ENCODE assay signal across 18 cellular contexts in the genomic region with DNA sequence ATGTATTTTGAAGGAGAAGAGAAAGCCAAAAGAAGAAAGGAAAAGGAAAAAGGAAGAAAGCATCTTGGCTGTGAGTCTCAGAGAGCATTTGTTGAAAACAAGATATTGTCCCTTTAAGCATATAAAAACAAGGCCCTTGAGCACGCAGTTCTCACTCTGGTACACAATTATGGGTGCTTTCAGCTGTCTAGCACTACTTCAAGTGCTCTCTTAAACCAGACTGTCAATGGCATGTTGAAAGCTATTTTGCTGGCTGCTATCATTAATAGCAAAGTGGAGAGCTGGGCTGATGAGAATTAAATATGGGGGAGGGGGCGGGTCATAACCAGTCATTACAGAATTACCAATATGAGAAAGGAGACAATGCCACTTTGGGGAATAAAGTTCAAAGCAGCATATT. TPM values are rescaled to one million over a fixed set of nuclear protein-coding genes. Genes with fewer than 3 reads are reported as not detected.
DNase-seq lines count a peak whose midpoint lies in the region; ATAC-seq and TF ChIP-seq lines count a peak whose summit lies in the region.
"Had no signal": no experiment of that assay in that cellular context is flagged by ENCODE, and none has a peak within 500 bp of the region (broad histone marks: within the 10 kb centered on the region; RNA-seq: fewer than 3 reads in every experiment).

No MANE protein-coding gene starts in this region.

- H3K4me1 ChIP-seq in lower lobe of right lung: peaks cover 82% of the 10 kb centered on the region

- H3K4me3 Mint-ChIP-seq in activated T-cell treated with anti-CD3 and anti-CD28 coated beads, Interleukin-2, amount 50 U/mL, for 72 hours: peak overlapping the region in 1 of 2 donors; percentile 15
- H3K4me3 Mint-ChIP-seq in T-cell: no peak overlapping the region
- H3K4me3 Mint-ChIP-seq: activated CD8-positive, alpha-beta memory T cell treated with anti-CD3 and anti-CD28 coated beads, Interleukin-2, amount 10 ng/mL, durations not matched to agents 7 days and 5 days had no signal

- H3K27ac ChIP-seq in lower lobe of right lung: no peak overlapping the region
- H3K27ac ChIP-seq: cardiac muscle cell, PC-9 had no signal

- POLR2A ChIA-PET in T-cell (lab: Charles Lee): interaction anchor here in 1 of 2 donors (1.0 kb wide), 1 partner anchor 11 kb away, joined by 3 read pairs; no protein-coding TSS in a partner anchor

- no peaks in the 10 kb centered on the region for H3K9me3 ChIP-seq in lower lobe of right lung
- H3K9me3 ChIP-seq: gastrocnemius medialis had no signal

- H3K27me3 ChIP-seq in lower lobe of right lung (ENCODE audit: low read depth): no peaks in the 10 kb centered on the region
- H3K27me3 ChIP-seq: gastrocnemius medialis had no signal

- H3K27ac Mint-ChIP-seq in activated T-cell treated with anti-CD3 and anti-CD28 coated beads, Interleukin-2, amount 50 U/mL, for 72 hours: peak overlapping the region; percentile 48
- H3K27ac Mint-ChIP-seq in T-cell: peak overlapping the region; percentile 36 to 64
- H3K27ac Mint-ChIP-seq: activated CD8-positive, alpha-beta memory T cell treated with anti-CD3 and anti-CD28 coated beads, Interleukin-2, amount 10 ng/mL, durations not matched to agents 7 days and 5 days had no signal

- no peak for ATAC-seq in activated T-cell treated with anti-CD3 and anti-CD28 coated beads, Interleukin-2, amount 50 U/mL, for 72 hours (replicated peaks in 1 of 2)
- no peak for ATAC-seq in T-cell (replicated peaks in 1 of 4)
- ATAC-seq in lower lobe of right lung: peak; percentile 56 to 82
- ATAC-seq in GM18867 (IDR thresholded peaks at IDR 0.05; ENCODE audit: unreplicated experiment): no peak
- ATAC-seq: activated CD8-positive, alpha-beta memory T cell treated with anti-CD3 and anti-CD28 coated beads, Interleukin-2, amount 10 ng/mL, durations not matched to agents 7 days and 5 days; activated naive CD4-positive, alpha-beta T cell treated with anti-CD3 and anti-CD28 coated beads, Interleukin-2, amount 50 U/mL, for 72 hours had no signal

- H3K9me3 Mint-ChIP-seq in activated T-cell treated with anti-CD3 and anti-CD28 coated beads, Interleukin-2, amount 50 U/mL, for 72 hours: no peaks in the 10 kb centered on the region
- no peaks in the 10 kb centered on the region for H3K9me3 Mint-ChIP-seq in T-cell
- H3K9me3 Mint-ChIP-seq: activated naive CD4-positive, alpha-beta T cell treated with anti-CD3 and anti-CD28 coated beads, Interleukin-2, amount 50 U/mL, for 72 hours; CD4-positive, CD25-positive, alpha-beta regulatory T cell had no signal

- intact Hi-C loops in lower lobe of right lung (cut with DNase I): no loop called here

- H3K4me3 ChIP-seq in lower lobe of right lung: no peak overlapping the region
- H3K4me3 ChIP-seq: cardiac muscle cell, PC-9 had no signal

- DNase-seq in activated T-cell treated with anti-CD3 and anti-CD28 coated beads, Interleukin-2, amount 50 U/mL, for 72 hours: no peak
- DNase-seq in activated T-cell treated with anti-CD3 and anti-CD28 coated beads, Interleukin-2, amount 50 U/mL, for 48 hours: no peak
- DNase-seq in T-cell: no peak
- DNase-seq in lower lobe of right lung: no peak
- DNase-seq in NOMO-1 treated with dmso at 0.1 percent for 144 hours (lab: John Stamatoyannopoulos, UW; ENCODE audit: unreplicated experiment): no peak
- DNase-seq in D341Med (ENCODE audit: low spot score): no peak
- no peak for DNase-seq in stimulated activated CD4-positive, alpha-beta T cell treated with anti-CD3 and anti-CD28 coated beads, Interleukin-4, amount 100 ng/mL, for 24 hours
- DNase-seq: activated CD8-positive, alpha-beta memory T cell treated with anti-CD3 and anti-CD28 coated beads, Interleukin-2, amount 10 ng/mL, durations not matched to agents 7 days and 5 days; CD4-positive, CD25-positive, alpha-beta regulatory T cell; GDM1; NCI-H1694 treated with DMSO at 0.1 percent for 48 hours; PC-9; stimulated activated CD4-positive, alpha-beta T cell treated with anti-CD3 and anti-CD28 coated beads, Interleukin-1b, Interleukin-23, amount 100 ng/mL, for 48 hours; SW 1271 had no signal

- peaks cover 99% of the 10 kb centered on the region for H3K4me1 Mint-ChIP-seq in activated T-cell treated with anti-CD3 and anti-CD28 coated beads, Interleukin-2, amount 50 U/mL, for 72 hours (ENCODE audit: low read depth)
- H3K4me1 Mint-ChIP-seq in T-cell: peaks cover 95 to 99% (median 96%) of the 10 kb centered on the region in 3 donors

- peaks cover 15 to 37% of the 10 kb centered on the region in 2 donors for H3K36me3 Mint-ChIP-seq in activated T-cell treated with anti-CD3 and anti-CD28 coated beads, Interleukin-2, amount 50 U/mL, for 72 hours (ENCODE audit: insufficient read depth in 2 of 2)
- peaks cover 75% of the 10 kb centered on the region for H3K36me3 Mint-ChIP-seq in T-cell

- CTCF ChIA-PET in T-cell (lab: Charles Lee): no interaction called here

- H3K36me3 ChIP-seq in lower lobe of right lung: peaks cover 75% of the 10 kb centered on the region
- H3K36me3 ChIP-seq: cardiac muscle cell, gastrocnemius medialis had no signal

- no peak for TF ChIP-seq CTCF in lower lobe of right lung (IDR thresholded peaks at IDR 0.05)

- no peaks in the 10 kb centered on the region for H3K27me3 Mint-ChIP-seq in activated T-cell treated with anti-CD3 and anti-CD28 coated beads, Interleukin-2, amount 50 U/mL, for 72 hours (ENCODE audit: low read depth)
- no peaks in the 10 kb centered on the region for H3K27me3 Mint-ChIP-seq in T-cell
- H3K27me3 Mint-ChIP-seq: activated CD8-positive, alpha-beta memory T cell treated with anti-CD3 and anti-CD28 coated beads, Interleukin-2, amount 10 ng/mL, durations not matched to agents 7 days and 5 days; CD4-positive, CD25-positive, alpha-beta regulatory T cell had no signal

RNA-seq across cellular contexts. Expression of a gene that starts 9.3 kb away (rescaled TPM):
- 100 to 1,000 TPM in 1 of 2 donors, 10 to 100 TPM in 1; 84.6 to 112 TPM for total RNA-seq in activated T-cell treated with anti-CD3 and anti-CD28 coated beads, Interleukin-2, amount 50 U/mL, for 72 hours
- total RNA-seq in T-cell (100 to 1,000 TPM in 4 of 5 donors, 10 to 100 TPM in 1; 99.2 to 174 (median 160) TPM), lower lobe of right lung (63.7 TPM)

Comparison
In these comparisons a context has a peak if more than half of its experiments do, and no peak if none do; other contexts are left out.
1. ATAC-seq: peak in lower lobe of right lung (2 of 2); none in activated T-cell treated with anti-CD3 and anti-CD28 coated beads, Interleukin-2, amount 50 U/mL, for 72 hours (0 of 2), T-cell (0 of 4) and GM18867 (single experiment).